31 cellular contexts compared by ENCODE assay signal in genomic region chr18:45049548-45050307, GRCh38.
A peak's percentile ranks its signal among the peaks of the same experiment; 100 is the strongest.
DNase-seq lines count a peak whose midpoint lies in the region; ATAC-seq and TF ChIP-seq lines count a peak whose summit lies in the region.
"Had no signal": no experiment of that assay in that cellular context is flagged by ENCODE, and none has a peak within 500 bp of the region (broad histone marks: within the 10 kb centered on the region; RNA-seq: fewer than 3 reads in every experiment).

No MANE protein-coding gene starts in this region.

- H3K4me3 Mint-ChIP-seq in brain: no peak overlapping the region
- H3K4me3 Mint-ChIP-seq: activated CD4-positive, alpha-beta T cell treated with anti-CD3 and anti-CD28 coated beads, Interleukin-2, amount 10 ng/mL, durations not matched to agents 7 days and 5 days; immature natural killer cell; naive B cell had no signal

- H3K4me3 ChIP-seq in mesenchymal stem cell (ENCODE audit: insufficient read depth in 1 of 2, low read depth in 1 of 2, low read length in 2 of 2) (no peak overlapping the region), transverse colon (no peak overlapping the region)
- H3K4me3 ChIP-seq: adrenal gland, gastroesophageal sphincter, PC-9, upper lobe of left lung had no signal

- H3K4me2 ChIP-seq in mesenchymal stem cell (ENCODE audit: low read length, poor library complexity, severe bottlenecking): no peak overlapping the region
- H3K4me2 ChIP-seq: KMS-11, PC-9 had no signal

- H4K91ac ChIP-seq in mesenchymal stem cell (ENCODE audit: low read length): no peak overlapping the region

- no peaks in the 10 kb centered on the region for H3K27me3 Mint-ChIP-seq in brain
- H3K27me3 Mint-ChIP-seq: naive B cell had no signal

- TF ChIP-seq EP300 in transverse colon (IDR thresholded peaks at IDR 0.05; ENCODE audit: low read depth): no peak

- H3K4ac ChIP-seq in mesenchymal stem cell (ENCODE audit: low read depth in 1 of 2, low read length in 2 of 2): peak overlapping the region in 1 of 2 experiments; percentile 43

- peak overlapping the region; percentile 64 to 77 for H3K18ac ChIP-seq in mesenchymal stem cell (ENCODE audit: low read depth in 1 of 2, low read length in 2 of 2)

- no peak for TF ChIP-seq CTCF in brain (conservative IDR thresholded peaks at IDR 0.05)
- TF ChIP-seq CTCF in transverse colon (IDR thresholded peaks at IDR 0.05): no peak

- ATAC-seq in activated CD4-positive, CD25-positive, alpha-beta regulatory T cell treated with anti-CD3 and anti-CD28 coated beads, Interleukin-2, amount 50 U/mL, for 24 hours: no peak
- ATAC-seq in HG03378 (IDR thresholded peaks at IDR 0.05; ENCODE audit: unreplicated experiment): no peak
- ATAC-seq: gastroesophageal sphincter, HCT116, left lobe of liver had no signal

- H3K36me3 Mint-ChIP-seq in brain: peaks cover 64% of the 10 kb centered on the region

- no peak overlapping the region for H2AK5ac ChIP-seq in mesenchymal stem cell (ENCODE audit: low read length, severe bottlenecking)

- no peak overlapping the region for H3K23ac ChIP-seq in mesenchymal stem cell (ENCODE audit: low read length in 2 of 2)

- H3K79me1 ChIP-seq in mesenchymal stem cell (replicated peaks; ENCODE audit: low read length, poor library complexity, severe bottlenecking): peaks cover 2% of the 10 kb centered on the region

- no peak overlapping the region for H2BK15ac ChIP-seq in mesenchymal stem cell (ENCODE audit: low read depth, poor library complexity, severe bottlenecking)

- H2BK120ac ChIP-seq in mesenchymal stem cell (ENCODE audit: low read depth, low read length): no peak overlapping the region

- no peak overlapping the region for H2BK5ac ChIP-seq in mesenchymal stem cell (ENCODE audit: low read depth, low read length, poor library complexity, severe bottlenecking)

- H3K36me3 ChIP-seq in mesenchymal stem cell (ENCODE audit: control insufficient read depth in 1 of 2, insufficient read depth in 2 of 2, low read depth in 1 of 2, low read length in 2 of 2) (no peaks in the 10 kb centered on the region), transverse colon (no peaks in the 10 kb centered on the region)
- H3K36me3 ChIP-seq: adrenal gland, gastroesophageal sphincter, upper lobe of left lung, WERI-Rb-1 had no signal

- H3K4me1 ChIP-seq in mesenchymal stem cell (ENCODE audit: control insufficient read depth, insufficient read depth, low read depth, low read length) (no peaks in the 10 kb centered on the region), transverse colon (peaks cover 6 to 29% (median 13%) of the 10 kb centered on the region in 4 donors)
- H3K4me1 ChIP-seq: adrenal gland, upper lobe of left lung had no signal

- in situ Hi-C loops in transverse colon (cut with MboI; ENCODE audit: low pct_ligation_motif_present in 1 of 4, low pct_unique_long_range_greater_than_20kb in 1 of 4, low sequenced_read_pairs in 3 of 4): no loop called here

- no peak overlapping the region for H2BK12ac ChIP-seq in mesenchymal stem cell (ENCODE audit: low read length in 2 of 2)

- H3K27me3 ChIP-seq in mesenchymal stem cell (ENCODE audit: control insufficient read depth in 1 of 2, insufficient read depth in 1 of 2, low read length in 2 of 2): no peaks in the 10 kb centered on the region
- H3K27me3 ChIP-seq in transverse colon: no peaks in the 10 kb centered on the region
- H3K27me3 ChIP-seq: adrenal gland, gastroesophageal sphincter, upper lobe of left lung had no signal

- WGBS in mesenchymal stem cell: 100% methylated on average over 1 of the region's 4 CpGs
- WGBS in transverse colon (ENCODE audit: low coverage in 1 of 2), 2 donors: 73 to 83% methylated on average over 4 of the region's 4 CpGs

- no peak overlapping the region for H2AFZ ChIP-seq in mesenchymal stem cell (ENCODE audit: low read depth, low read length)
- H2AFZ ChIP-seq: PC-9 had no signal

- no peak overlapping the region for H3K14ac ChIP-seq in mesenchymal stem cell (ENCODE audit: low read length in 2 of 2)

- no peak overlapping the region for H3K9ac ChIP-seq in mesenchymal stem cell (ENCODE audit: low read length)
- H3K9ac ChIP-seq: KMS-11 had no signal

- DNase-seq in NCI-H146 (lab: John Stamatoyannopoulos, UW) (peak; percentile 22), mesenchymal stem cell (no peak), transverse colon (no peak)
- no peak for DNase-seq in effector CD4-positive, alpha-beta T cell
- DNase-seq: activated CD4-positive, alpha-beta T cell treated with anti-CD3 and anti-CD28 coated beads, Interleukin-2, amount 10 ng/mL, durations not matched to agents 7 days and 5 days; activated naive CD4-positive, alpha-beta T cell treated with Interleukin-2 at 50 U/mL for 16 hours; activated T-cell treated with anti-CD3 and anti-CD28 coated beads, Interleukin-2, amount 50 U/mL, for 48 hours; adrenal gland; Calu3; DMS79 treated with DMSO at 0.1 percent for 48 hours; effector CD8-positive, alpha-beta T cell; GF-D8; hypothalamus; immature natural killer cell; naive B cell; NCI-H1694; NCI-H2171; NCI-H510A treated with DMSO at 0.1 percent for 48 hours; occipital lobe; PC-9; Right ventricle myocardium superior; stimulated activated CD4-positive, alpha-beta T cell treated with anti-CD3 and anti-CD28 coated beads, Interleukin-2, amount 100 ng/mL, for 24 hours; upper lobe of left lung; WERI-Rb-1 had no signal

- peaks cover 50% of the 10 kb centered on the region for H3K4me1 Mint-ChIP-seq in brain
- H3K4me1 Mint-ChIP-seq: activated CD4-positive, alpha-beta T cell treated with anti-CD3 and anti-CD28 coated beads, Interleukin-2, amount 10 ng/mL, durations not matched to agents 7 days and 5 days; immature natural killer cell had no signal

- no peak overlapping the region for H4K8ac ChIP-seq in mesenchymal stem cell (ENCODE audit: low read length)

- H3K27ac Mint-ChIP-seq in brain: peak overlapping the region in 3 of 5 experiments; percentile 22 to 82 (median 77)
- H3K27ac Mint-ChIP-seq: activated CD4-positive, alpha-beta T cell treated with anti-CD3 and anti-CD28 coated beads, Interleukin-2, amount 10 ng/mL, durations not matched to agents 7 days and 5 days; immature natural killer cell had no signal

- H3K9me3 ChIP-seq in mesenchymal stem cell (ENCODE audit: control insufficient read depth, low read length) (no peaks in the 10 kb centered on the region), transverse colon (no peaks in the 10 kb centered on the region)
- H3K9me3 ChIP-seq: adrenal gland, gastroesophageal sphincter, upper lobe of left lung had no signal

- no peak overlapping the region for H3K27ac ChIP-seq in mesenchymal stem cell (ENCODE audit: low read length, poor library complexity, severe bottlenecking)
- peak overlapping the region in 3 of 4 donors; percentile 37 to 60 (median 40) for H3K27ac ChIP-seq in transverse colon
- H3K27ac ChIP-seq: adrenal gland, gastroesophageal sphincter, KMS-11, PC-9, upper lobe of left lung, WERI-Rb-1 had no signal

- no peak for TF ChIP-seq POLR2A in transverse colon (IDR thresholded peaks at IDR 0.05)

- peaks cover 0 to 7% (median 2%) of the 10 kb centered on the region in 5 experiments for H3K9me3 Mint-ChIP-seq in brain
- H3K9me3 Mint-ChIP-seq: activated CD4-positive, alpha-beta T cell treated with anti-CD3 and anti-CD28 coated beads, Interleukin-2, amount 10 ng/mL, durations not matched to agents 7 days and 5 days; immature natural killer cell had no signal

- intact Hi-C loops in transverse colon (cut with DNase I; ENCODE audit: low total_unique reads): no loop called here
